ENCODE assay signal across 9 cellular contexts in genomic region chr17:1488826-1489275, GRCh38. TPM values are rescaled to one million over a fixed set of nuclear protein-coding genes. Genes with fewer than 3 reads are reported as not detected.
DNase-seq lines count a peak whose midpoint lies in the region; ATAC-seq and TF ChIP-seq lines count a peak whose summit lies in the region.
"Had no signal": no experiment of that assay in that cellular context is flagged by ENCODE, and none has a peak within 500 bp of the region (broad histone marks: within the 10 kb centered on the region; RNA-seq: fewer than 3 reads in every experiment).

No MANE protein-coding gene starts in this region.

- POLR2A ChIA-PET in naive thymus-derived CD4-positive, alpha-beta T cell (lab: Charles Lee), result interaction anchor here (1.3 to 5.1 kb wide), 3 partner anchors 26 to 160 kb away, joined by 3 to 23 read pairs (median 7); partner anchors contain the start of gene INPP5K

- peaks cover 0 to 2% (median 0%) of the 10 kb centered on the region in 11 donors for H3K9me3 Mint-ChIP-seq in naive thymus-derived CD4-positive, alpha-beta T cell

- peak overlapping the region in 7 of 9 donors; percentile 41 to 85 (median 65) for H3K27ac Mint-ChIP-seq in naive thymus-derived CD4-positive, alpha-beta T cell

- peaks cover 0 to 4% (median 0%) of the 10 kb centered on the region in 5 donors for H3K27me3 Mint-ChIP-seq in naive thymus-derived CD4-positive, alpha-beta T cell

- H3K4me1 ChIP-seq in HUES6 (ENCODE audit: control insufficient read depth, insufficient read depth, low read length), result peaks cover 44% of the 10 kb centered on the region
- peaks cover 21 to 50% of the 10 kb centered on the region in 2 donors for H3K4me1 ChIP-seq in naive thymus-derived CD4-positive, alpha-beta T cell (ENCODE audit: control insufficient read depth in 2 of 2, insufficient read depth in 2 of 2, low read length in 2 of 2)

- H3K4me1 Mint-ChIP-seq in naive thymus-derived CD4-positive, alpha-beta T cell, result peaks cover 0 to 61% (median 47%) of the 10 kb centered on the region in 7 donors

- peak overlapping the region; percentile 76 for H3K4me3 ChIP-seq in HUES6 (ENCODE audit: low read depth, low read length)
- H3K4me3 ChIP-seq in naive thymus-derived CD4-positive, alpha-beta T cell (ENCODE audit: low read length), result no peak overlapping the region

- ATAC-seq in naive thymus-derived CD4-positive, alpha-beta T cell, result no peak

- H3K36me3 Mint-ChIP-seq in naive thymus-derived CD4-positive, alpha-beta T cell, result peaks cover 0 to 3% (median 0%) of the 10 kb centered on the region in 5 donors

- no peak for DNase-seq in naive thymus-derived CD4-positive, alpha-beta T cell
- DNase-seq in OCI-M2 (lab: John Stamatoyannopoulos, UW; ENCODE audit: unreplicated experiment), result no peak
- DNase-seq in hypothalamus (lab: John Stamatoyannopoulos, UW), result no peak
- no peak for DNase-seq in NCI-H187 treated with DMSO at 0.1 percent for 48 hours (lab: John Stamatoyannopoulos, UW)
- DNase-seq in NCI-H1092 (lab: John Stamatoyannopoulos, UW), result no peak
- DNase-seq: activated naive CD4-positive, alpha-beta T cell treated with anti-CD3 and anti-CD28 coated beads, Interleukin-2, amount 50 U/mL, for 16 hours had no signal

- no peaks in the 10 kb centered on the region for H3K36me3 ChIP-seq in HUES6 (ENCODE audit: control insufficient read depth, insufficient read depth, low read length)
- no peaks in the 10 kb centered on the region for H3K36me3 ChIP-seq in naive thymus-derived CD4-positive, alpha-beta T cell (ENCODE audit: control insufficient read depth in 2 of 3, insufficient read depth in 3 of 3, low read length in 3 of 3)

- peak overlapping the region; percentile 96 for H3K27ac ChIP-seq in 22Rv1
- peak overlapping the region; percentile 86; the same call in 1 of the 2 replicates for H3K27ac ChIP-seq in HUES6 (ENCODE audit: low read depth, low read length)
- peak overlapping the region; percentile 84 for H3K27ac ChIP-seq in cingulate gyrus (ENCODE audit: low read depth, low read length)
- H3K27ac ChIP-seq in naive thymus-derived CD4-positive, alpha-beta T cell (ENCODE audit: low read depth, low read length), result peak overlapping the region; percentile 78

- TF ChIP-seq CTCF in 22Rv1 (IDR thresholded peaks at IDR 0.05), result no peak

- no peaks in the 10 kb centered on the region for H3K9me3 ChIP-seq in HUES6 (ENCODE audit: control insufficient read depth, insufficient read depth, low read depth, low read length)
- H3K9me3 ChIP-seq in naive thymus-derived CD4-positive, alpha-beta T cell (ENCODE audit: control insufficient read depth in 2 of 3, low read length in 3 of 3), result no peaks in the 10 kb centered on the region

- CTCF ChIA-PET in naive thymus-derived CD4-positive, alpha-beta T cell (lab: Charles Lee), result no interaction called here

- peak overlapping the region; percentile 72 to 92 (median 81) for H3K4me3 Mint-ChIP-seq in naive thymus-derived CD4-positive, alpha-beta T cell

- intact Hi-C loops in naive thymus-derived CD4-positive, alpha-beta T cell (cut with micrococcal nuclease), result loop anchor here in 1 of 2 donors (1.0 to 10.0 kb wide), 3 partner anchors 27 to 156 kb away; partner anchors contain the start of genes INPP5K, PITPNA, RILP and SCARF1

- H3K9ac ChIP-seq in HUES6 (ENCODE audit: low read length), result peak overlapping the region; percentile 88

- H3K27me3 ChIP-seq in HUES6 (ENCODE audit: control insufficient read depth, insufficient read depth, low read length), result peaks cover 5% of the 10 kb centered on the region; the same call in 1 of the 2 replicates
- H3K27me3 ChIP-seq in naive thymus-derived CD4-positive, alpha-beta T cell (ENCODE audit: control insufficient read depth in 2 of 2, insufficient read depth in 2 of 2, low read length in 2 of 2), result no peaks in the 10 kb centered on the region

RNA-seq across cellular contexts. Expression of gene MYO1C, which starts 3.6 kb away (rescaled TPM):
- 10 to 100 TPM; 10.3 to 37.0 (median 23.6) TPM for total RNA-seq in naive thymus-derived CD4-positive, alpha-beta T cell
- polyA plus RNA-seq in naive thymus-derived CD4-positive, alpha-beta T cell, result 1 to 10 TPM; 4.4 to 4.7 TPM

RNA-seq across cellular contexts. Expression of gene INPP5K, which starts 27.6 kb away (rescaled TPM):
- total RNA-seq in naive thymus-derived CD4-positive, alpha-beta T cell, result 100 to 1,000 TPM in 2 of 5 experiments, 10 to 100 TPM in 3; 50.5 to 184 (median 84.2) TPM
- 10 to 100 TPM; 72.9 to 84.3 TPM for polyA plus RNA-seq in naive thymus-derived CD4-positive, alpha-beta T cell

RNA-seq across cellular contexts. Expression of gene CRK, which starts 32.8 kb away (rescaled TPM):
- 10 to 100 TPM; 16.9 to 29.0 (median 20.9) TPM for total RNA-seq in naive thymus-derived CD4-positive, alpha-beta T cell
- polyA plus RNA-seq in naive thymus-derived CD4-positive, alpha-beta T cell, result 10 to 100 TPM; 20.0 to 24.3 TPM
